ENCODE assay signal across 17 cellular contexts in the genomic region with DNA sequence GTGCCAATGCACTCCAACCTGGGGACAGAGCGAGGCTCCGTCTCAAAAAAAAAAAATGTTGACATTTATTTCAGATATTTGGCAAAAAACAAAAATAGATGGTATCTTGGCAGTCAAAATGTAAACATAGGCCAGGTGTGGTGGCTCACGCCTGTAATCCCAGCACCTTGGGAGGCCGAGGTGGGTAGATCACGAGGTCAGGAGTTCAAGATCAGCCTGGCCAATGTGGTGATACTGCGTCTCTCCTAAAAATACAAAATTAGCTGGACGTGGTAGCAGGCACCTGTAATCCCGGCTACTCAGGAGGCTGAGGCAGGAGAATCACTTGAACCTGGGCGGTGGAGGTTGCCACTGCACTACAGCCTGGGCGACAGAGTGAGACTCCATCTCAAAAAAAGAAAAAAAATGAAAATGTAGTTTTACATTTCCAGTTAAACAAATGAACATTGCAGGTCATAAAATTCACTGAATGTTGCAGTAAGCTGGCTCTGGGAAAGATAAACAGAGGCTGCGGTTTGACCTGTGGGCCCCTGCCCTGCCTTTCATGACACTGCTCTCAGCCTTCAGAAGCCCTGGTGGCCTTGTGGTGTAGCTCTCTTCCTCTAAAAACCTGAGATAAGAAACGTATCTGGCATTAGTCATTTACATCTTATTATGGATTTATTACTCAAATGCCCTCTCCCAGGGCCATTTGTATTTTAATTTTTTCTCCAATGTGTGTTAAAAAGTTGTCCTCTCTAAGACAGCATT. TPM values are rescaled to one million over a fixed set of nuclear protein-coding genes. Genes with fewer than 3 reads are reported as not detected.
DNase-seq lines count a peak whose midpoint lies in the region; ATAC-seq and TF ChIP-seq lines count a peak whose summit lies in the region.
"Had no signal": no experiment of that assay in that cellular context is flagged by ENCODE, and none has a peak within 500 bp of the region (broad histone marks: within the 10 kb centered on the region; RNA-seq: fewer than 3 reads in every experiment).

No MANE protein-coding gene starts in this region.

- DNase-seq in Daoy (ENCODE audit: low read depth) (peak; percentile 66), MV-4-11 (lab: John Stamatoyannopoulos, UW) (peak; percentile 55), lung microvascular endothelial cell (ENCODE audit: low read depth in 2 of 2) (peak; percentile 25 to 57), dorsolateral prefrontal cortex (no peak), NCI-H748 (lab: John Stamatoyannopoulos, UW; ENCODE audit: unreplicated experiment) (no peak)
- DNase-seq: activated T-cell treated with anti-CD3 and anti-CD28 coated beads, Interleukin-2, amount 50 U/mL, for 24 hours; C1 segment of cervical spinal cord; NCI-H446; stimulated activated CD4-positive, alpha-beta T cell treated with anti-CD3 and anti-CD28 coated beads, Interleukin-1b, Interleukin-23, amount 100 ng/mL, for 48 hours had no signal

- intact Hi-C loops in dorsolateral prefrontal cortex (cut with DNase I), result loop anchor here (5.0 to 10.0 kb wide), 4 partner anchors 206 to 763 kb away; no protein-coding TSS in a partner anchor

- H3K27me3 Mint-ChIP-seq in activated T-helper 17 cell treated with anti-CD3 and anti-CD28 coated beads, Interleukin-2, amount 50 U/mL, for 72 hours, result no peaks in the 10 kb centered on the region
- H3K27me3 Mint-ChIP-seq: brain had no signal

- H3K9me3 Mint-ChIP-seq in activated T-helper 17 cell treated with anti-CD3 and anti-CD28 coated beads, Interleukin-2, amount 50 U/mL, for 72 hours, result peaks cover 4% of the 10 kb centered on the region

- H3K4me3 ChIP-seq in dorsolateral prefrontal cortex, result no peak overlapping the region
- H3K4me3 ChIP-seq: prostate gland had no signal

- no peak for TF ChIP-seq CTCF in dorsolateral prefrontal cortex (IDR thresholded peaks at IDR 0.05 in 54 of 56, conservative IDR thresholded peaks at IDR 0.05 in 2 of 56; ENCODE audit: low read depth in 1 of 56, partially characterized antibody in 56 of 56)

- H3K27me3 ChIP-seq in dorsolateral prefrontal cortex, result no peaks in the 10 kb centered on the region

- H3K4me1 Mint-ChIP-seq in activated T-helper 17 cell treated with anti-CD3 and anti-CD28 coated beads, Interleukin-2, amount 50 U/mL, for 72 hours, result no peaks in the 10 kb centered on the region

- no peak overlapping the region for H3K27ac ChIP-seq in dorsolateral prefrontal cortex
- H3K27ac ChIP-seq: epithelial cell of prostate, prostate gland, VCaP had no signal

- ATAC-seq in activated T-helper 17 cell treated with anti-CD3 and anti-CD28 coated beads, Interleukin-2, amount 50 U/mL, for 72 hours (replicated peaks), result peak; percentile 58
- ATAC-seq in HG02678 (IDR thresholded peaks at IDR 0.05; ENCODE audit: unreplicated experiment), result no peak
- ATAC-seq in GM19467 (IDR thresholded peaks at IDR 0.05; ENCODE audit: unreplicated experiment), result no peak
- ATAC-seq: stimulated activated memory B cell treated with anti-CD40 and anti-IgM and Interleukin-4, amounts not matched to agents 10 μg/mL and 1 μg/mL and 100 μg/mL, for 72 hours had no signal

- H3K27ac Mint-ChIP-seq in activated T-helper 17 cell treated with anti-CD3 and anti-CD28 coated beads, Interleukin-2, amount 50 U/mL, for 72 hours, result no peak overlapping the region
- H3K27ac Mint-ChIP-seq: activated T-cell treated with anti-CD3 and anti-CD28 coated beads, Interleukin-2, amount 50 U/mL, for 24 hours; stimulated activated memory B cell treated with anti-CD40 and anti-IgM and Interleukin-4, amounts not matched to agents 10 μg/mL and 1 μg/mL and 100 μg/mL, for 72 hours had no signal

- no peak overlapping the region for H3K4me3 Mint-ChIP-seq in activated T-helper 17 cell treated with anti-CD3 and anti-CD28 coated beads, Interleukin-2, amount 50 U/mL, for 72 hours
- H3K4me3 Mint-ChIP-seq: activated T-cell treated with anti-CD3 and anti-CD28 coated beads, Interleukin-2, amount 50 U/mL, for 24 hours; stimulated activated memory B cell treated with anti-CD40 and anti-IgM and Interleukin-4, amounts not matched to agents 10 μg/mL and 1 μg/mL and 100 μg/mL, for 72 hours had no signal

- no peaks in the 10 kb centered on the region for H3K36me3 Mint-ChIP-seq in activated T-helper 17 cell treated with anti-CD3 and anti-CD28 coated beads, Interleukin-2, amount 50 U/mL, for 72 hours (ENCODE audit: low read depth)
- H3K36me3 Mint-ChIP-seq: stimulated activated memory B cell treated with anti-CD40 and anti-IgM and Interleukin-4, amounts not matched to agents 10 μg/mL and 1 μg/mL and 100 μg/mL, for 72 hours had no signal

RNA-seq across cellular contexts. Expression of a gene that starts 12.2 kb away (rescaled TPM):
- total RNA-seq in Daoy (2014; rRNA removed; shearing (Covaris generic)), result 0.09 and 0.80 TPM in 2 replicates
- under 1 TPM in 1 of 2 donors, not detected in 1; 0.56 TPM for total RNA-seq in activated T-helper 17 cell treated with anti-CD3 and anti-CD28 coated beads, Interleukin-2, amount 50 U/mL, for 72 hours
- total RNA-seq in lung microvascular endothelial cell, result 2.0 and 4.8 TPM in 2 replicates
- total RNA-seq in dorsolateral prefrontal cortex, result 10 to 100 TPM in 51 of 120 experiments, 1 to 10 TPM in 69; 3.1 to 27.1 (median 9.2) TPM

Comparison
In these comparisons a context has a peak if more than half of its experiments do, and no peak if none do; other contexts are left out.
1. DNase-seq: peak in Daoy (single experiment), MV-4-11 (single experiment) and lung microvascular endothelial cell (2 of 2); none in dorsolateral prefrontal cortex (0 of 10) and NCI-H748 (single experiment).